1 cellular context compared by ENCODE assay signal in genomic region chrX:24283122-24283789, GRCh38.
TF ChIP-seq lines count a peak whose summit lies in the region.

No MANE protein-coding gene starts in this region.

TF ChIP-seq in H1, 55 proteins besides CTCF, POLR2A, EP300 and RAD21:
- TF ChIP-seq CEBPB (IDR thresholded peaks at IDR 0.05; ENCODE audit: low read depth, low read length) (0 out of 2 replicates have a peak, but pooled peaks have one; percentile 18), SIRT6 (IDR thresholded peaks at IDR 0.05; ENCODE audit: low read length) (no peak)
